37 cellular contexts compared by ENCODE assay signal in the genomic region with DNA sequence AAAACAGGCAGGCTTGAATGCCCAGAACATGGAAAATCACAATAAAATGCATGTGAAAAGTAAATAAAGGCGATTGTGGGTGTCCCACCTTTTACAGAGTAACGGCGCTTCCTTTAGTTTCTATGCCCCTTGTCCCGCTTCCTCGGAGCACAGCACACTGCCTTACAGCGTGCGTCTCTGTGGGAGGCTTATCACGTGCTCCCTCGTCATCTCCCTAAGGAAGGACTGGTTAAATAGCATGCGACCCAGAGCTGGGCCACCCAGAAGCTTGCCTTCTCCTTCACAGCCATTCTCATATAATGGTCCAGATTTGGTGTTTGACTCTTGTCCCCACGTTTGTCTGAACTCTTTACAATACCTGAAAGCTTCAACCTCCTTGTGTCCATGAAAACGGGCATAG.
"Had no signal": no experiment of that assay in that cellular context is flagged by ENCODE, and none has a peak within 500 bp of the region (broad histone marks: within the 10 kb centered on the region; RNA-seq: fewer than 3 reads in every experiment).

No MANE protein-coding gene starts in this region.

- H3K36me3 ChIP-seq: ascending aorta, cardiac muscle cell had no signal

- H3K27me3 ChIP-seq: ascending aorta, cardiac muscle cell had no signal

- H3K27me3 Mint-ChIP-seq: activated CD4-positive, alpha-beta memory T cell treated with anti-CD3 and anti-CD28 coated beads, Interleukin-2, amount 10 ng/mL, durations not matched to agents 7 days and 5 days; activated CD8-positive, alpha-beta memory T cell treated with anti-CD3 and anti-CD28 coated beads, Interleukin-2, amount 10 ng/mL, durations not matched to agents 7 days and 5 days; activated naive CD4-positive, alpha-beta T cell treated with anti-CD3 and anti-CD28 coated beads, Interleukin-2, amount 10 ng/mL, durations not matched to agents 7 days and 5 days; activated naive CD8-positive, alpha-beta T cell treated with anti-CD3 and anti-CD28 coated beads, Interleukin-2, amount 10 ng/mL, durations not matched to agents 7 days and 5 days had no signal

- H3K27ac Mint-ChIP-seq: activated CD4-positive, alpha-beta memory T cell treated with anti-CD3 and anti-CD28 coated beads, Interleukin-2, amount 10 ng/mL, durations not matched to agents 7 days and 5 days; activated CD4-positive, alpha-beta T cell treated with anti-CD3 and anti-CD28 coated beads for 36 hours; activated CD8-positive, alpha-beta memory T cell treated with anti-CD3 and anti-CD28 coated beads, Interleukin-2, amount 10 ng/mL, durations not matched to agents 7 days and 5 days; activated CD8-positive, alpha-beta T cell treated with anti-CD3 and anti-CD28 coated beads, Interleukin-2, amount 10 ng/mL, durations not matched to agents 7 days and 5 days; activated naive CD4-positive, alpha-beta T cell treated with anti-CD3 and anti-CD28 coated beads, Interleukin-2, amount 50 U/mL, for 24 hours; activated naive CD8-positive, alpha-beta T cell; activated naive CD8-positive, alpha-beta T cell treated with anti-CD3 and anti-CD28 coated beads, Interleukin-2, amount 10 ng/mL, durations not matched to agents 7 days and 5 days; activated naive CD8-positive, alpha-beta T cell treated with anti-CD3 and anti-CD28 coated beads, Interleukin-2, amount 50 U/mL, for 24 hours; activated T-cell treated with anti-CD3 and anti-CD28 coated beads, Interleukin-2, amount 50 U/mL, for 24 hours; activated T-helper 2 cell treated with anti-CD3 and anti-CD28 coated beads, Interferon-gamma antibody, Interleukin-2, Interleukin-4, amounts not matched to agents 10 μg/mL and 5 μg/mL and 100 μg/mL, durations not matched to agents 14 hours and 24 hours and 36 hours; brain; T-helper 1 cell treated with Interleukin-12 subunit alpha and Interleukin-12 subunit beta and Interleukin-4 antibody, amounts not matched to agents 30 μg/mL and 1 μg/mL, for 36 hours; T-helper 2 cell treated with Interferon-gamma antibody and Interleukin-4, amounts not matched to agents 5 μg/mL and 100 μg/mL, for 36 hours had no signal

- FAIRE-seq: bronchial epithelial cell, TTC549 had no signal

- DNase-seq: activated CD4-positive, alpha-beta memory T cell treated with anti-CD3 and anti-CD28 coated beads, Interleukin-2, amount 10 ng/mL, durations not matched to agents 7 days and 5 days; activated CD4-positive, alpha-beta T cell treated with anti-CD3 and anti-CD28 coated beads for 1 hour; activated CD4-positive, alpha-beta T cell treated with anti-CD3 and anti-CD28 coated beads for 36 hours; activated CD4-positive, alpha-beta T cell treated with anti-CD3 and anti-CD28 coated beads for 48 hours; activated CD4-positive, alpha-beta T cell treated with anti-CD3 and anti-CD28 coated beads, Interleukin-2, amount 50 U/mL, for 48 hours; activated CD4-positive, CD25-positive, alpha-beta regulatory T cell; activated CD8-positive, alpha-beta memory T cell treated with anti-CD3 and anti-CD28 coated beads for 24 hours; activated CD8-positive, alpha-beta memory T cell treated with anti-CD3 and anti-CD28 coated beads, Interleukin-2, amount 10 ng/mL, durations not matched to agents 7 days and 5 days; activated CD8-positive, alpha-beta memory T cell treated with anti-CD3 and anti-CD28 coated beads, Interleukin-2, amount 50 U/mL, for 48 hours; activated CD8-positive, alpha-beta T cell treated with anti-CD3 and anti-CD28 coated beads, Interleukin-2, amount 10 ng/mL, durations not matched to agents 7 days and 5 days; activated effector memory CD4-positive, alpha-beta T cell treated with Interleukin-2 at 50 U/mL for 16 hours; activated gamma-delta T cell; activated naive CD4-positive, alpha-beta T cell treated with anti-CD3 and anti-CD28 coated beads, Interleukin-2, amount 10 ng/mL, durations not matched to agents 7 days and 5 days; activated naive CD4-positive, alpha-beta T cell treated with Interleukin-2 at 50 U/mL for 16 hours; activated naive CD8-positive, alpha-beta T cell treated with anti-CD3 and anti-CD28 coated beads, Interleukin-2, amount 10 ng/mL, durations not matched to agents 7 days and 5 days; activated naive CD8-positive, alpha-beta T cell treated with anti-CD3 and anti-CD28 coated beads, Interleukin-2, amount 50 U/mL, for 24 hours; activated T-cell treated with anti-CD3 and anti-CD28 coated beads, Interleukin-2, amount 50 U/mL, for 24 hours; activated T-cell treated with anti-CD3 and anti-CD28 coated beads, Interleukin-2, amount 50 U/mL, for 48 hours; amygdala; anterior cingulate cortex; caudate nucleus; cerebellar nuclear complex; T-helper 2 cell; T-helper 9 cell had no signal

- H3K4me1 ChIP-seq: ascending aorta had no signal

- H3K36me3 Mint-ChIP-seq: activated CD8-positive, alpha-beta memory T cell treated with anti-CD3 and anti-CD28 coated beads, Interleukin-2, amount 10 ng/mL, durations not matched to agents 7 days and 5 days; activated naive CD4-positive, alpha-beta T cell treated with anti-CD3 and anti-CD28 coated beads, Interleukin-2, amount 10 ng/mL, durations not matched to agents 7 days and 5 days; activated naive CD4-positive, alpha-beta T cell treated with anti-CD3 and anti-CD28 coated beads, Interleukin-2, amount 50 U/mL, for 24 hours; activated naive CD8-positive, alpha-beta T cell; activated naive CD8-positive, alpha-beta T cell treated with anti-CD3 and anti-CD28 coated beads, Interleukin-2, amount 10 ng/mL, durations not matched to agents 7 days and 5 days; brain had no signal

- H3K9me3 Mint-ChIP-seq: activated CD4-positive, alpha-beta memory T cell treated with anti-CD3 and anti-CD28 coated beads, Interleukin-2, amount 10 ng/mL, durations not matched to agents 7 days and 5 days; activated naive CD4-positive, alpha-beta T cell treated with anti-CD3 and anti-CD28 coated beads, Interleukin-2, amount 10 ng/mL, durations not matched to agents 7 days and 5 days; activated naive CD4-positive, alpha-beta T cell treated with anti-CD3 and anti-CD28 coated beads, Interleukin-2, amount 50 U/mL, for 24 hours; activated naive CD8-positive, alpha-beta T cell treated with anti-CD3 and anti-CD28 coated beads, Interleukin-2, amount 10 ng/mL, durations not matched to agents 7 days and 5 days; activated naive CD8-positive, alpha-beta T cell treated with anti-CD3 and anti-CD28 coated beads, Interleukin-2, amount 50 U/mL, for 24 hours; activated T-cell treated with anti-CD3 and anti-CD28 coated beads, Interleukin-2, amount 50 U/mL, for 24 hours; activated T-helper 2 cell treated with anti-CD3 and anti-CD28 coated beads, Interferon-gamma antibody, Interleukin-2, Interleukin-4, amounts not matched to agents 10 μg/mL and 5 μg/mL and 100 μg/mL, durations not matched to agents 14 hours and 24 hours and 36 hours; central memory CD8-positive, alpha-beta T cell; T-helper 1 cell treated with Interleukin-12 subunit alpha and Interleukin-12 subunit beta and Interleukin-4 antibody, amounts not matched to agents 30 μg/mL and 1 μg/mL, for 36 hours; T-helper 2 cell treated with Interferon-gamma antibody and Interleukin-4, amounts not matched to agents 5 μg/mL and 100 μg/mL, for 36 hours had no signal

- H3K4me3 ChIP-seq: ascending aorta, cardiac muscle cell had no signal

- H3K4me3 Mint-ChIP-seq: activated CD4-positive, alpha-beta memory T cell treated with anti-CD3 and anti-CD28 coated beads, Interleukin-2, amount 10 ng/mL, durations not matched to agents 7 days and 5 days; activated CD4-positive, alpha-beta T cell treated with anti-CD3 and anti-CD28 coated beads for 36 hours; activated CD8-positive, alpha-beta memory T cell treated with anti-CD3 and anti-CD28 coated beads, Interleukin-2, amount 10 ng/mL, durations not matched to agents 7 days and 5 days; activated CD8-positive, alpha-beta T cell treated with anti-CD3 and anti-CD28 coated beads, Interleukin-2, amount 10 ng/mL, durations not matched to agents 7 days and 5 days; activated naive CD4-positive, alpha-beta T cell treated with anti-CD3 and anti-CD28 coated beads, Interleukin-2, amount 10 ng/mL, durations not matched to agents 7 days and 5 days; activated naive CD4-positive, alpha-beta T cell treated with anti-CD3 and anti-CD28 coated beads, Interleukin-2, amount 50 U/mL, for 24 hours; activated naive CD8-positive, alpha-beta T cell; activated naive CD8-positive, alpha-beta T cell treated with anti-CD3 and anti-CD28 coated beads, Interleukin-2, amount 10 ng/mL, durations not matched to agents 7 days and 5 days; activated naive CD8-positive, alpha-beta T cell treated with anti-CD3 and anti-CD28 coated beads, Interleukin-2, amount 50 U/mL, for 24 hours; activated T-cell treated with anti-CD3 and anti-CD28 coated beads, Interleukin-2, amount 50 U/mL, for 24 hours; brain; central memory CD8-positive, alpha-beta T cell; T-helper 1 cell treated with Interleukin-12 subunit alpha and Interleukin-12 subunit beta and Interleukin-4 antibody, amounts not matched to agents 30 μg/mL and 1 μg/mL, for 36 hours; T-helper 2 cell treated with Interferon-gamma antibody and Interleukin-4, amounts not matched to agents 5 μg/mL and 100 μg/mL, for 36 hours had no signal

- H3K27ac ChIP-seq: ascending aorta, cardiac muscle cell, VCaP had no signal

- H3K9me3 ChIP-seq: ascending aorta had no signal

- H3K4me1 Mint-ChIP-seq: activated CD4-positive, alpha-beta memory T cell treated with anti-CD3 and anti-CD28 coated beads, Interleukin-2, amount 10 ng/mL, durations not matched to agents 7 days and 5 days; activated CD4-positive, alpha-beta T cell treated with anti-CD3 and anti-CD28 coated beads for 36 hours; activated CD8-positive, alpha-beta memory T cell treated with anti-CD3 and anti-CD28 coated beads, Interleukin-2, amount 10 ng/mL, durations not matched to agents 7 days and 5 days; activated naive CD4-positive, alpha-beta T cell treated with anti-CD3 and anti-CD28 coated beads, Interleukin-2, amount 10 ng/mL, durations not matched to agents 7 days and 5 days; activated naive CD4-positive, alpha-beta T cell treated with anti-CD3 and anti-CD28 coated beads, Interleukin-2, amount 50 U/mL, for 24 hours; activated naive CD8-positive, alpha-beta T cell treated with anti-CD3 and anti-CD28 coated beads, Interleukin-2, amount 10 ng/mL, durations not matched to agents 7 days and 5 days; brain; central memory CD8-positive, alpha-beta T cell had no signal

- ATAC-seq: activated CD4-positive, alpha-beta T cell treated with anti-CD3 and anti-CD28 coated beads for 36 hours; activated CD4-positive, CD25-positive, alpha-beta regulatory T cell treated with anti-CD3 and anti-CD28 coated beads, Interleukin-2, amount 50 U/mL, for 24 hours; activated CD8-positive, alpha-beta memory T cell treated with anti-CD3 and anti-CD28 coated beads, Interleukin-2, amount 10 ng/mL, durations not matched to agents 7 days and 5 days; activated CD8-positive, alpha-beta T cell treated with anti-CD3 and anti-CD28 coated beads, Interleukin-2, amount 10 ng/mL, durations not matched to agents 7 days and 5 days; activated naive CD8-positive, alpha-beta T cell treated with anti-CD3 and anti-CD28 coated beads, Interleukin-2, amount 50 U/mL, for 24 hours had no signal
